In genomic region chr1:225415967-225416745, GRCh38 we compare ENCODE assay signal across 13 cellular contexts. TPM values are rescaled to one million over a fixed set of nuclear protein-coding genes. Genes with fewer than 3 reads are reported as not detected.
A peak's percentile ranks its signal among the peaks of the same experiment; 100 is the strongest.
DNase-seq lines count a peak whose midpoint lies in the region; ATAC-seq, FAIRE-seq and TF ChIP-seq lines count a peak whose summit lies in the region.
"Had no signal": no experiment of that assay in that cellular context is flagged by ENCODE, and none has a peak within 500 bp of the region (broad histone marks: within the 10 kb centered on the region; RNA-seq: fewer than 3 reads in every experiment).

No MANE protein-coding gene starts in this region.

- peak overlapping the region in 5 of 7 donors; percentile 48 to 81 (median 61) for H3K27ac Mint-ChIP-seq in CD14-positive monocyte
- H3K27ac Mint-ChIP-seq in activated T-helper 17 cell treated with anti-CD3 and anti-CD28 coated beads, Interleukin-2, amount 50 U/mL, for 72 hours = peak overlapping the region; percentile 41
- peak overlapping the region; percentile 3 for H3K27ac Mint-ChIP-seq in stimulated activated effector memory CD8-positive, alpha-beta T cell treated with anti-CD3 and anti-CD28 coated beads, Interleukin-12 subunit alpha, Interleukin-12 subunit beta, amount 100 ng/mL, for 72 hours
- H3K27ac Mint-ChIP-seq: B cell had no signal

- peak; percentile 94 for FAIRE-seq in D721Med (lab: Jason Lieb, UNC)
- FAIRE-seq: A549 had no signal

- no peak for ATAC-seq in activated T-helper 17 cell treated with anti-CD3 and anti-CD28 coated beads, Interleukin-2, amount 50 U/mL, for 72 hours (replicated peaks)
- no peak for ATAC-seq in stimulated activated effector memory CD8-positive, alpha-beta T cell treated with anti-CD3 and anti-CD28 coated beads, Interleukin-12 subunit alpha, Interleukin-12 subunit beta, amount 100 ng/mL, for 72 hours
- no peak for ATAC-seq in GM19463 (IDR thresholded peaks at IDR 0.05; ENCODE audit: unreplicated experiment)
- ATAC-seq: A549 had no signal

- H3K36me3 Mint-ChIP-seq in CD14-positive monocyte = peaks cover 87 to 93% of the 10 kb centered on the region in 2 donors
- peaks cover 100% of the 10 kb centered on the region for H3K36me3 Mint-ChIP-seq in activated T-helper 17 cell treated with anti-CD3 and anti-CD28 coated beads, Interleukin-2, amount 50 U/mL, for 72 hours (ENCODE audit: low read depth)
- H3K36me3 Mint-ChIP-seq in stimulated activated effector memory CD8-positive, alpha-beta T cell treated with anti-CD3 and anti-CD28 coated beads, Interleukin-12 subunit alpha, Interleukin-12 subunit beta, amount 100 ng/mL, for 72 hours = peaks cover 100% of the 10 kb centered on the region

- peaks cover 25% of the 10 kb centered on the region for H3K4me1 Mint-ChIP-seq in CD14-positive monocyte
- H3K4me1 Mint-ChIP-seq in activated T-helper 17 cell treated with anti-CD3 and anti-CD28 coated beads, Interleukin-2, amount 50 U/mL, for 72 hours = no peaks in the 10 kb centered on the region
- H3K4me1 Mint-ChIP-seq in stimulated activated effector memory CD8-positive, alpha-beta T cell treated with anti-CD3 and anti-CD28 coated beads, Interleukin-12 subunit alpha, Interleukin-12 subunit beta, amount 100 ng/mL, for 72 hours = peaks cover 15% of the 10 kb centered on the region

- intact Hi-C loops in CD14-positive monocyte (cut with micrococcal nuclease) = no loop called here

- no peak overlapping the region for H3K4me3 Mint-ChIP-seq in CD14-positive monocyte
- H3K4me3 Mint-ChIP-seq in activated T-helper 17 cell treated with anti-CD3 and anti-CD28 coated beads, Interleukin-2, amount 50 U/mL, for 72 hours = no peak overlapping the region
- H3K4me3 Mint-ChIP-seq in stimulated activated effector memory CD8-positive, alpha-beta T cell treated with anti-CD3 and anti-CD28 coated beads, Interleukin-12 subunit alpha, Interleukin-12 subunit beta, amount 100 ng/mL, for 72 hours = no peak overlapping the region
- H3K4me3 Mint-ChIP-seq: B cell; CD4-positive, alpha-beta memory T cell had no signal

- no peak for TF ChIP-seq CTCF in CD14-positive monocyte (IDR thresholded peaks at IDR 0.05)
- no peak for TF ChIP-seq CTCF in D721Med (IDR thresholded peaks at IDR 0.05; ENCODE audit: insufficient read depth, missing control alignments)

- H3K27me3 Mint-ChIP-seq in CD14-positive monocyte (ENCODE audit: low read depth in 3 of 3) = peaks cover 0 to 2% (median 0%) of the 10 kb centered on the region in 3 donors
- no peaks in the 10 kb centered on the region for H3K27me3 Mint-ChIP-seq in activated T-helper 17 cell treated with anti-CD3 and anti-CD28 coated beads, Interleukin-2, amount 50 U/mL, for 72 hours
- H3K27me3 Mint-ChIP-seq: B cell; CD4-positive, alpha-beta memory T cell had no signal

- no peaks in the 10 kb centered on the region for H3K9me3 Mint-ChIP-seq in CD14-positive monocyte
- H3K9me3 Mint-ChIP-seq in activated T-helper 17 cell treated with anti-CD3 and anti-CD28 coated beads, Interleukin-2, amount 50 U/mL, for 72 hours = no peaks in the 10 kb centered on the region
- H3K9me3 Mint-ChIP-seq in stimulated activated effector memory CD8-positive, alpha-beta T cell treated with anti-CD3 and anti-CD28 coated beads, Interleukin-12 subunit alpha, Interleukin-12 subunit beta, amount 100 ng/mL, for 72 hours = no peaks in the 10 kb centered on the region
- H3K9me3 Mint-ChIP-seq: CD4-positive, alpha-beta memory T cell had no signal

- DNase-seq in CD14-positive monocyte (ENCODE audit: low spot score) = no peak
- DNase-seq in D721Med (ENCODE audit: insufficient read length, low spot score) = peak; percentile 70
- no peak for DNase-seq in stimulated activated effector memory CD8-positive, alpha-beta T cell treated with anti-CD3 and anti-CD28 coated beads, Interleukin-12 subunit alpha, Interleukin-12 subunit beta, amount 100 ng/mL, for 72 hours (ENCODE audit: low spot score in 2 of 2)
- DNase-seq in AG08396 (ENCODE audit: low spot score) = no peak
- DNase-seq: C1 segment of cervical spinal cord; CD4-positive, alpha-beta memory T cell; DMS53; HCEC 1CT; KBM-7 had no signal

RNA-seq across cellular contexts. Expression of gene LBR, which starts 11.7 kb away (rescaled TPM):
- polyA plus RNA-seq in CD14-positive monocyte = 100 to 1,000 TPM; 100 to 125 TPM
- 100 to 1,000 TPM; 123 to 184 TPM for total RNA-seq in activated T-helper 17 cell treated with anti-CD3 and anti-CD28 coated beads, Interleukin-2, amount 50 U/mL, for 72 hours

Comparison
In these comparisons a context has a peak if more than half of its experiments do, and no peak if none do; other contexts are left out.
1. H3K27ac Mint-ChIP-seq: peak in every context shown above with its lines; median percentile 61 in CD14-positive monocyte; 41 in activated T-helper 17 cell treated with anti-CD3 and anti-CD28 coated beads, Interleukin-2, amount 50 U/mL, for 72 hours; 3 in stimulated activated effector memory CD8-positive, alpha-beta T cell treated with anti-CD3 and anti-CD28 coated beads, Interleukin-12 subunit alpha, Interleukin-12 subunit beta, amount 100 ng/mL, for 72 hours.